ENCODE assay signal across 8 cellular contexts in genomic region chr19:40285353-40286234, GRCh38. TPM values are rescaled to one million over a fixed set of nuclear protein-coding genes. Genes with fewer than 3 reads are reported as not detected.
DNase-seq lines count a peak whose midpoint lies in the region; ATAC-seq, FAIRE-seq and TF ChIP-seq lines count a peak whose summit lies in the region.

No MANE protein-coding gene starts in this region.

- H2AFZ ChIP-seq in H1 (ENCODE audit: low read length) = peak overlapping the region; percentile 44; the same call in 1 of the 2 replicates

- no peak overlapping the region for H3K23ac ChIP-seq in H1 (ENCODE audit: insufficient read length)

- peak overlapping the region; percentile 70 to 91 (median 90) for H3K9ac ChIP-seq in H1 (replicated peaks in 1 of 4; ENCODE audit: extremely low read depth in 1 of 4, low read depth in 3 of 4, low read length in 3 of 4)

- H3K4me1 ChIP-seq in H1 (replicated peaks in 1 of 4; ENCODE audit: control insufficient read depth in 3 of 4, insufficient read depth in 4 of 4, low read length in 3 of 4) = peaks cover 0 to 16% (median 12%) of the 10 kb centered on the region in 4 experiments; a peak in 6 of 7 replicates

- POLR2A ChIA-PET in H1 (lab: Charles Lee; ENCODE audit: partially characterized antibody) = interaction anchor here (0.8 to 1.5 kb wide), 2 partner anchors 10 to 62 kb away, joined by 3 read pairs; no protein-coding TSS in a partner anchor

- TF ChIP-seq EP300 in H1 (IDR thresholded peaks at IDR 0.05; ENCODE audit: borderline replicate concordance in 1 of 2, low read depth in 2 of 2, low read length in 2 of 2) = no peak

- peak overlapping the region; percentile 56 to 98 (median 80) for H3K4me3 ChIP-seq in H1 (ENCODE audit: extremely low read depth in 1 of 4, insufficient read depth in 2 of 4, low read depth in 3 of 4, low read length in 4 of 4)

- H2AK5ac ChIP-seq in H1 (ENCODE audit: low read depth, low read length) = no peak overlapping the region

- no peaks in the 10 kb centered on the region for H3K27me3 Mint-ChIP-seq in activated CD8-positive, alpha-beta memory T cell treated with anti-CD3 and anti-CD28 coated beads, Interleukin-2, amount 10 ng/mL, durations not matched to agents 7 days and 5 days
- no peaks in the 10 kb centered on the region for H3K27me3 Mint-ChIP-seq in memory B cell

- no peak overlapping the region for H2BK20ac ChIP-seq in H1 (ENCODE audit: low read length)

- DNase-seq in COR-L47 (lab: John Stamatoyannopoulos, UW) = peak; percentile 99
- peak; percentile 100 for DNase-seq in HT-29 (ENCODE audit: low spot score)
- peak; percentile 98 for DNase-seq in NK-92 treated with Interleukin-12 subunit alpha and Interleukin-12 subunit beta, amount 100 ng/mL, for 24 hours (lab: John Stamatoyannopoulos, UW)
- peak; percentile 99 for DNase-seq in activated CD8-positive, alpha-beta memory T cell treated with anti-CD3 and anti-CD28 coated beads, Interleukin-2, amount 10 ng/mL, durations not matched to agents 7 days and 5 days
- peak; percentile 95 to 98 for DNase-seq in H1 (ENCODE audit: low read depth in 1 of 2, low spot score in 2 of 2)
- DNase-seq in memory B cell (ENCODE audit: low spot score in 2 of 2) = peak; percentile 89 to 97
- peak; percentile 95 for DNase-seq in stimulated activated CD8-positive, alpha-beta memory T cell treated with anti-CD3 and anti-CD28 coated beads, Interleukin-12 subunit alpha, Interleukin-12 subunit beta, amount 100 ng/mL, for 1 hour (ENCODE audit: low read depth)

- peak overlapping the region; percentile 95 for H3K56ac ChIP-seq in H1 (replicated peaks; ENCODE audit: insufficient read length, low read depth, low read length)

- peak overlapping the region; percentile 96 for H2BK5ac ChIP-seq in H1 (ENCODE audit: low read depth, low read length)

- no peak for TF ChIP-seq RAD21 in H1 (IDR thresholded peaks at IDR 0.05 in 1 of 2, conservative IDR thresholded peaks at IDR 0.05 in 1 of 2; ENCODE audit: low read depth in 2 of 2, low read length in 2 of 2)

- H4K8ac ChIP-seq in H1 (ENCODE audit: extremely low read depth, insufficient read depth, low read length) = peak overlapping the region; percentile 97; the same call in 1 of the 2 replicates

- TF ChIP-seq CTCF in H1 (IDR thresholded peaks at IDR 0.05; ENCODE audit: control extremely low read depth in 1 of 3, insufficient read depth in 1 of 3, low read depth in 1 of 3, low read length in 3 of 3) = no peak

- H3K4me3 Mint-ChIP-seq in activated CD8-positive, alpha-beta memory T cell treated with anti-CD3 and anti-CD28 coated beads, Interleukin-2, amount 10 ng/mL, durations not matched to agents 7 days and 5 days = peak overlapping the region; percentile 86
- peak overlapping the region; percentile 89 for H3K4me3 Mint-ChIP-seq in memory B cell

- no peaks in the 10 kb centered on the region for H3K36me3 Mint-ChIP-seq in activated CD8-positive, alpha-beta memory T cell treated with anti-CD3 and anti-CD28 coated beads, Interleukin-2, amount 10 ng/mL, durations not matched to agents 7 days and 5 days
- H3K36me3 Mint-ChIP-seq in memory B cell = no peaks in the 10 kb centered on the region

- H3K18ac ChIP-seq in H1 (ENCODE audit: extremely low read depth, low read length) = peak overlapping the region; percentile 60; the same call in 1 of the 2 replicates

- H3K4me1 Mint-ChIP-seq in activated CD8-positive, alpha-beta memory T cell treated with anti-CD3 and anti-CD28 coated beads, Interleukin-2, amount 10 ng/mL, durations not matched to agents 7 days and 5 days = peaks cover 43% of the 10 kb centered on the region
- peaks cover 32% of the 10 kb centered on the region for H3K4me1 Mint-ChIP-seq in memory B cell

- ATAC-seq in GM21360 (IDR thresholded peaks at IDR 0.05; ENCODE audit: unreplicated experiment) = peak; percentile 78
- peak; percentile 92 for ATAC-seq in activated CD8-positive, alpha-beta memory T cell treated with anti-CD3 and anti-CD28 coated beads, Interleukin-2, amount 10 ng/mL, durations not matched to agents 7 days and 5 days
- ATAC-seq in memory B cell (ENCODE audit: low read depth) = peak; percentile 67

- WGBS in H1 (ENCODE audit: extremely low coverage in 1 of 2, insufficient coverage in 1 of 2, insufficient read length in 1 of 2, insufficient replicate concordance in 2 of 2, low coverage in 1 of 2, low lambda C conversion rate in 2 of 2, missing lambda C conversion rate in 1 of 2), 2 experiments = 22% methylated on average over 33 of the region's 42 CpGs; no CpG with 5 or more reads in 1 of the 2 experiments

- peaks cover 1% of the 10 kb centered on the region in 2 experiments for H4K20me1 ChIP-seq in H1 (replicated peaks in 1 of 2; ENCODE audit: control insufficient read depth in 1 of 2, insufficient read depth in 2 of 2, low read length in 2 of 2)

- CTCF ChIA-PET in activated CD8-positive, alpha-beta memory T cell treated with anti-CD3 and anti-CD28 coated beads, Interleukin-2, amount 10 ng/mL, durations not matched to agents 7 days and 5 days (lab: Charles Lee) = interaction anchor here (1.1 to 2.8 kb wide), 7 partner anchors 10 to 349 kb away, joined by 3 to 13 read pairs (median 4); no protein-coding TSS in a partner anchor
- CTCF ChIA-PET in H1 (lab: Charles Lee; ENCODE audit: partially characterized antibody) = interaction anchor here (0.6 to 1.5 kb wide), 3 partner anchors 19 to 75 kb away, joined by 3 read pairs; no protein-coding TSS in a partner anchor

- H2BK12ac ChIP-seq in H1 (ENCODE audit: low read depth, low read length) = peak overlapping the region; percentile 46; the same call in 1 of the 2 replicates

- no peaks in the 10 kb centered on the region for H3K27me3 ChIP-seq in H1 (replicated peaks in 1 of 4; ENCODE audit: control insufficient read depth in 3 of 4, extremely low read depth in 1 of 4, insufficient read depth in 3 of 4, low read length in 3 of 4)

- peak overlapping the region; percentile 92 for H4K5ac ChIP-seq in H1 (ENCODE audit: insufficient read length, low read depth, low read length)

- no peak overlapping the region for H2BK15ac ChIP-seq in H1 (ENCODE audit: low read length)

- peak overlapping the region; percentile 98 for H4K91ac ChIP-seq in H1 (replicated peaks; ENCODE audit: insufficient read length, low read length)

- H3K4me2 ChIP-seq in H1 (ENCODE audit: insufficient read depth in 1 of 2, low read depth in 2 of 2, low read length in 2 of 2) = peak overlapping the region; percentile 77 to 90

- peaks cover 9 to 40% of the 10 kb centered on the region in 2 experiments; a peak in 3 of 4 replicates for H3K79me2 ChIP-seq in H1 (ENCODE audit: control insufficient read depth in 1 of 2, insufficient read depth in 2 of 2, low read length in 2 of 2)

- peak; percentile 57 for FAIRE-seq in H1 (lab: Jason Lieb, UNC)

- no peaks in the 10 kb centered on the region for H3K9me3 ChIP-seq in H1 (ENCODE audit: insufficient read depth in 2 of 2, low read depth in 1 of 2, low read length in 1 of 2)

- no peak; a peak in 1 of 3 replicates for TF ChIP-seq POLR2A in H1 (IDR thresholded peaks at IDR 0.05; ENCODE audit: control extremely low read depth in 1 of 2, low read depth in 2 of 2, low read length in 2 of 2)

- H3K27ac ChIP-seq in H1 (ENCODE audit: low read depth, low read length) = peak overlapping the region; percentile 96

- H3K79me1 ChIP-seq in H1 (ENCODE audit: low read depth, low read length) = peaks cover 14% of the 10 kb centered on the region

- peak overlapping the region; percentile 99 for H3K27ac Mint-ChIP-seq in activated CD8-positive, alpha-beta memory T cell treated with anti-CD3 and anti-CD28 coated beads, Interleukin-2, amount 10 ng/mL, durations not matched to agents 7 days and 5 days
- H3K27ac Mint-ChIP-seq in memory B cell = peak overlapping the region; percentile 100

- peaks cover 0 to 3% (median 0%) of the 10 kb centered on the region in 4 experiments; a peak in 1 of 8 replicates for H3K36me3 ChIP-seq in H1 (ENCODE audit: control insufficient read depth in 2 of 4, insufficient read depth in 4 of 4, low read length in 3 of 4)

- H2BK120ac ChIP-seq in H1 (replicated peaks; ENCODE audit: low read depth, low read length) = peak overlapping the region; percentile 95

- H3K9me3 Mint-ChIP-seq in activated CD8-positive, alpha-beta memory T cell treated with anti-CD3 and anti-CD28 coated beads, Interleukin-2, amount 10 ng/mL, durations not matched to agents 7 days and 5 days (ENCODE audit: low read depth) = no peaks in the 10 kb centered on the region
- H3K9me3 Mint-ChIP-seq in memory B cell = no peaks in the 10 kb centered on the region

- no peak overlapping the region for H3K14ac ChIP-seq in H1 (ENCODE audit: insufficient read length)

- peak overlapping the region; percentile 95 for H3K4ac ChIP-seq in H1 (replicated peaks; ENCODE audit: insufficient read length, low read depth, low read length)

- H3K23me2 ChIP-seq in H1 (ENCODE audit: low read depth, low read length) = peaks cover 9% of the 10 kb centered on the region

RNA-seq across cellular contexts. Expression of gene AKT2, which starts 0.4 kb away (rescaled TPM):
- 223 and 251 TPM in 2 replicates for total RNA-seq in HT-29 (2014; rRNA removed; shearing (Covaris generic))
- total RNA-seq in activated CD8-positive, alpha-beta memory T cell treated with anti-CD3 and anti-CD28 coated beads, Interleukin-2, amount 10 ng/mL, durations not matched to agents 7 days and 5 days = 100 to 1,000 TPM; 141 to 172 TPM
- 137 and 151 TPM in 2 replicates for total RNA-seq in H1 (2021; fragmentation: NEBNext Ultra II Directional; extraction: Animal tissue kit (Norgen Biotek cat#: 25700))
- polyA plus RNA-seq in H1 (2011; rRNA removed) = 183 and 252 TPM in 2 replicates
- 155 TPM for polyA plus RNA-seq in H1 (2011; cell fraction: cytosol; rRNA removed)
- 441 TPM for polyA plus RNA-seq in H1 (2011; cell fraction: nucleus; rRNA removed)
- polyA plus RNA-seq in H1 (2012, experiment 1 of 2) = 88.9 to 168 TPM (median 110 TPM) in 4 replicates
- polyA plus RNA-seq in H1 (2012, experiment 2 of 2) = 68.5 TPM
- 95.7 TPM for polyA plus RNA-seq in H1 (2013, experiment 1 of 2)
- polyA plus RNA-seq in H1 (2013, experiment 2 of 2) = 92.0 TPM
- polyA minus RNA-seq in H1 (2011; rRNA and poly(A)+ RNA removed) = 126 and 143 TPM in 2 replicates
- 85.3 TPM for polyA minus RNA-seq in H1 (2011; cell fraction: cytosol; rRNA and poly(A)+ RNA removed)
- 82.5 TPM for polyA minus RNA-seq in H1 (2011; cell fraction: nucleus; rRNA and poly(A)+ RNA removed)

RNA-seq across cellular contexts. Expression of gene CCNP, which starts 59.1 kb away (rescaled TPM):
- 0.23 and 1.2 TPM in 2 replicates for total RNA-seq in HT-29 (2014; rRNA removed; shearing (Covaris generic))
- total RNA-seq in activated CD8-positive, alpha-beta memory T cell treated with anti-CD3 and anti-CD28 coated beads, Interleukin-2, amount 10 ng/mL, durations not matched to agents 7 days and 5 days = under 1 TPM; 0.21 to 0.38 TPM
- 0.63 and 1.9 TPM in 2 replicates for total RNA-seq in H1 (2021; fragmentation: NEBNext Ultra II Directional; extraction: Animal tissue kit (Norgen Biotek cat#: 25700))
- polyA plus RNA-seq in H1 (2011; rRNA removed) = 2.1 and 4.6 TPM in 2 replicates
- 2.6 TPM for polyA plus RNA-seq in H1 (2011; cell fraction: cytosol; rRNA removed)
- polyA plus RNA-seq in H1 (2011; cell fraction: nucleus; rRNA removed) = 3.3 TPM
- polyA plus RNA-seq in H1 (2012, experiment 1 of 2) = 1.2 to 2.1 TPM (median 1.7 TPM) in 4 replicates
- polyA plus RNA-seq in H1 (2012, experiment 2 of 2) = 1.0 TPM
- 0.87 TPM for polyA plus RNA-seq in H1 (2013, experiment 1 of 2)
- 0.81 TPM for polyA plus RNA-seq in H1 (2013, experiment 2 of 2)
- 0.28 and 0.66 TPM in 2 replicates for polyA minus RNA-seq in H1 (2011; rRNA and poly(A)+ RNA removed)
- polyA minus RNA-seq in H1 (2011; cell fraction: cytosol; rRNA and poly(A)+ RNA removed) = 2.8 TPM
- polyA minus RNA-seq in H1 (2011; cell fraction: nucleus; rRNA and poly(A)+ RNA removed) = 1.2 TPM

Comparison
In these comparisons a context has a peak if more than half of its experiments do, and no peak if none do; other contexts are left out.
1. Peak in every context shown above with its lines: DNase-seq, ATAC-seq, H3K4me3 ChIP-seq and H3K27ac ChIP-seq.